ENCODE assay signal across 16 cellular contexts in the genomic region with DNA sequence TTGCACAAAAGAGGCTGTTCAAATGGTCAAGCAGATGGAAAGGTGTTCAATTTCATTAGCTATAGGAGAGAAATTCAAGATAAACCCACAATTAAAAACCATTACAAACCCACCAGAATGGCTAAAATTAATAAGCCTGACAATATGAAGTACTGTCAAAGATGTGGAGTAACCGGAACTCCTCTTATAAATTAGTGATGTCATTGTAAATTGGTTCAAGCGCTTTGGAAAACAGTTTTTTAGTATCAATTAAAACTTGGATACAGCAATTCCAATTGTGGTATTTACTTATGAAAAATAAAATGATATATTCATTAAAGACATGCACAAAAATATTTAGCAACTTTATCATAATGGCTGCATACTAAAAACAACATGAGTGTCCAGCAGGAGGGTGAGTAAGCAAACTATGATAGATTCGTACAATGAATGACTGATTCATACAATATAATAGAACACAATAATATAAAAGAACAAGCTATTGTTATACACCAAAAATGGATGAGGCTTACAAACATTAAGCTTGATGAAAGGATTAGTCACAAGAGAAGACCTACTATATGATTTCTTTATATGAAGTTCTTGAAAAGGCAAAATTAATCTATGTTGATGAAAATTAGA. TPM values are rescaled to one million over a fixed set of nuclear protein-coding genes. Genes with fewer than 3 reads are reported as not detected.
DNase-seq lines count a peak whose midpoint lies in the region; ATAC-seq, FAIRE-seq and TF ChIP-seq lines count a peak whose summit lies in the region.
"Had no signal": no experiment of that assay in that cellular context is flagged by ENCODE, and none has a peak within 500 bp of the region (broad histone marks: within the 10 kb centered on the region; RNA-seq: fewer than 3 reads in every experiment).

No MANE protein-coding gene starts in this region.

- POLR2A ChIA-PET in PC-3 (lab: Charles Lee; ENCODE audit: unreplicated experiment) (no interaction called here), endothelial cell of umbilical vein (lab: Charles Lee) (no interaction called here)

- H2AFZ ChIP-seq in GM23248 (no peak overlapping the region), PC-3 (ENCODE audit: low read length) (no peak overlapping the region), endothelial cell of umbilical vein (ENCODE audit: low read depth, low read length) (no peak overlapping the region)

- no peaks in the 10 kb centered on the region for H3K9me1 ChIP-seq in endothelial cell of umbilical vein (replicated peaks; ENCODE audit: control insufficient read depth, extremely low read depth, insufficient read depth, low read length)

- no peak for FAIRE-seq in endothelial cell of umbilical vein (lab: Jason Lieb, UNC)
- FAIRE-seq: A204.1, H1 had no signal

- DNase-seq in GM23248 (peak; percentile 4), PC-3 (peak; percentile 23), endothelial cell of umbilical vein (ENCODE audit: low read depth, low spot score) (no peak), AG08395 (ENCODE audit: low spot score) (no peak), NCI-H69 (lab: John Stamatoyannopoulos, UW) (no peak), Kasumi-1 (lab: John Stamatoyannopoulos, UW) (no peak)
- DNase-seq: ACHN; AML-193; CD4-positive, alpha-beta T cell; DMS153; DMS79; GF-D8; H9 had no signal

- intact Hi-C loops in PC-3 (cut with micrococcal nuclease) = no loop called here
- intact Hi-C loops in endothelial cell of umbilical vein (cut with micrococcal nuclease) = loop anchor here (2.0 kb wide), 1 partner anchor 18 kb away; no protein-coding TSS in a partner anchor

- H3K4me1 ChIP-seq in GM23248 (ENCODE audit: insufficient read depth) = no peaks in the 10 kb centered on the region
- no peaks in the 10 kb centered on the region for H3K4me1 ChIP-seq in PC-3 (ENCODE audit: insufficient read depth, low read length)
- no peaks in the 10 kb centered on the region for H3K4me1 ChIP-seq in endothelial cell of umbilical vein (ENCODE audit: control insufficient read depth, extremely low read depth, insufficient read depth, low read length)

- H3K9ac ChIP-seq in GM23248 (no peak overlapping the region), PC-3 (ENCODE audit: low read length) (no peak overlapping the region), endothelial cell of umbilical vein (replicated peaks; ENCODE audit: extremely low read depth, insufficient read depth, low read length) (no peak overlapping the region)

- no peak overlapping the region for H3K4me3 ChIP-seq in GM23248
- H3K4me3 ChIP-seq in PC-3 (ENCODE audit: low read length) = no peak overlapping the region
- H3K4me3 ChIP-seq in endothelial cell of umbilical vein (replicated peaks in 1 of 3; ENCODE audit: insufficient read depth in 1 of 3, low read depth in 1 of 3, low read length in 3 of 3) = no peak overlapping the region

- H3K27me3 ChIP-seq in GM23248 (replicated peaks; ENCODE audit: insufficient read depth) (no peaks in the 10 kb centered on the region), PC-3 (ENCODE audit: low read length) (no peaks in the 10 kb centered on the region), endothelial cell of umbilical vein (ENCODE audit: control insufficient read depth in 2 of 2, insufficient read depth in 2 of 2, low read length in 2 of 2) (no peaks in the 10 kb centered on the region)

- peak; percentile 46; the same call in 1 of the 2 replicates for ATAC-seq in PC-3

- no TSS peak for BruUV-seq in PC-3 (replicated peaks; lab: Mats Ljungman, UMichigan)
- no TSS peak for BruUV-seq in endothelial cell of umbilical vein (replicated peaks; lab: Mats Ljungman, UMichigan)

- in situ Hi-C loops in GM23248 (cut with MboI) = no loop called here

- dilution Hi-C loops in endothelial cell of umbilical vein (cut with MboI; ENCODE audit: extremely low pct_ligation_motif_present, low sequenced_read_pairs) = no loop called here

- H4K20me1 ChIP-seq in GM23248 (ENCODE audit: insufficient read depth) = no peaks in the 10 kb centered on the region
- H4K20me1 ChIP-seq in PC-3 (ENCODE audit: low read length) = no peaks in the 10 kb centered on the region
- no peaks in the 10 kb centered on the region for H4K20me1 ChIP-seq in endothelial cell of umbilical vein (replicated peaks; ENCODE audit: control insufficient read depth, extremely low read depth, insufficient read depth, low read length)

- no peaks in the 10 kb centered on the region for H3K9me3 ChIP-seq in GM23248 (ENCODE audit: low read depth)
- no peaks in the 10 kb centered on the region for H3K9me3 ChIP-seq in PC-3 (ENCODE audit: low read length)
- H3K9me3 ChIP-seq in endothelial cell of umbilical vein (replicated peaks; ENCODE audit: control insufficient read depth, insufficient read depth, low read length) = no peaks in the 10 kb centered on the region

- no peaks in the 10 kb centered on the region for H3K9me2 ChIP-seq in GM23248 (ENCODE audit: insufficient read depth)
- no peaks in the 10 kb centered on the region for H3K9me2 ChIP-seq in PC-3 (replicated peaks; ENCODE audit: low read length)

- H3F3A ChIP-seq in GM23248 (ENCODE audit: insufficient read depth) = no peaks in the 10 kb centered on the region
- H3F3A ChIP-seq in PC-3 (ENCODE audit: low read length, unreplicated experiment) = no peaks in the 10 kb centered on the region

- H3K27ac ChIP-seq in GM23248 (no peak overlapping the region), PC-3 (ENCODE audit: low read length) (no peak overlapping the region), endothelial cell of umbilical vein (ENCODE audit: insufficient read depth, low read depth, low read length) (no peak overlapping the region)
- H3K27ac ChIP-seq: C4-2B had no signal

- H3K4me2 ChIP-seq in GM23248 (ENCODE audit: unreplicated experiment) = no peak overlapping the region
- H3K4me2 ChIP-seq in PC-3 (ENCODE audit: low read length) = no peak overlapping the region
- H3K4me2 ChIP-seq in endothelial cell of umbilical vein (ENCODE audit: insufficient read depth, low read length) = no peak overlapping the region

- TF ChIP-seq CTCF in PC-3 (conservative IDR thresholded peaks at IDR 0.05; ENCODE audit: low read depth, low read length) = no peak
- no peak for TF ChIP-seq CTCF in endothelial cell of umbilical vein (IDR thresholded peaks at IDR 0.05; ENCODE audit: extremely low read depth in 1 of 2, insufficient read depth in 1 of 2, low read depth in 1 of 2, low read length in 2 of 2)

- H3K36me3 ChIP-seq in GM23248 (ENCODE audit: low read depth) (no peaks in the 10 kb centered on the region), PC-3 (ENCODE audit: low read depth, low read length) (no peaks in the 10 kb centered on the region), endothelial cell of umbilical vein (ENCODE audit: control insufficient read depth in 2 of 2, extremely low read depth in 1 of 2, insufficient read depth in 2 of 2, low read length in 2 of 2) (no peaks in the 10 kb centered on the region)

- 82 to 86% methylated on average over 3 of the region's 3 CpGs for WGBS in GM23248 (ENCODE audit: low coverage in 1 of 2, low lambda C conversion rate in 2 of 2, missing lambda C conversion rate in 2 of 2), 2 experiments

- TF ChIP-seq POLR2A in endothelial cell of umbilical vein (IDR thresholded peaks at IDR 0.05; ENCODE audit: low read depth, low read length) = no peak

- CTCF ChIA-PET in PC-3 (lab: Charles Lee) = no interaction called here
- CTCF ChIA-PET in endothelial cell of umbilical vein (lab: Charles Lee) = interaction anchor here (1.1 to 1.8 kb wide), 6 partner anchors 11 to 501 kb away, joined by 3 to 8 read pairs (median 4); no protein-coding TSS in a partner anchor

- H3K79me2 ChIP-seq in GM23248 (ENCODE audit: insufficient read depth) = no peaks in the 10 kb centered on the region
- H3K79me2 ChIP-seq in PC-3 (ENCODE audit: low read length) = no peaks in the 10 kb centered on the region
- H3K79me2 ChIP-seq in endothelial cell of umbilical vein (ENCODE audit: control insufficient read depth, insufficient read depth, low read length) = no peaks in the 10 kb centered on the region

TF ChIP-seq in endothelial cell of umbilical vein, 7 proteins besides CTCF, POLR2A, EP300 and RAD21:
- TF ChIP-seq EZH2 (IDR thresholded peaks at IDR 0.05; ENCODE audit: borderline replicate concordance, low read depth, low read length, severe bottlenecking) (no peak), FOS (IDR thresholded peaks at IDR 0.05; ENCODE audit: borderline replicate concordance, insufficient read depth, low read length) (peak; percentile 62)

RNA-seq across cellular contexts. Expression of gene FGGY, which starts 38.4 kb away (rescaled TPM):
- total RNA-seq in GM23248 (2014; rRNA removed; shearing (Covaris generic)) = 11.4 and 16.9 TPM in 2 replicates
- 12.8 and 16.4 TPM in 2 replicates for polyA plus RNA-seq in GM23248 (2016; fragmentation: Nextera tagmentation; extraction: Ambion mirVana)
- total RNA-seq in PC-3 (2014; rRNA removed) = 7.4 and 10.1 TPM in 2 replicates
- total RNA-seq in endothelial cell of umbilical vein = 5.6 and 8.3 TPM in 2 replicates
- polyA plus RNA-seq in endothelial cell of umbilical vein = 4.8 and 6.4 TPM in 2 replicates
- polyA plus RNA-seq in endothelial cell of umbilical vein (2011; cell fraction: cytosol; rRNA removed) = 4.6 and 5.4 TPM in 2 replicates
- polyA plus RNA-seq in endothelial cell of umbilical vein (2011; cell fraction: nucleus; rRNA removed) = 7.8 and 7.9 TPM in 2 replicates
- 2.7 and 4.0 TPM in 2 replicates for polyA plus RNA-seq in endothelial cell of umbilical vein (2012)
- 18.0 and 20.4 TPM in 2 replicates for polyA minus RNA-seq in endothelial cell of umbilical vein
- polyA minus RNA-seq in endothelial cell of umbilical vein (2011; cell fraction: cytosol; rRNA and poly(A)+ RNA removed) = 8.5 TPM
- 23.9 and 31.1 TPM in 2 replicates for polyA minus RNA-seq in endothelial cell of umbilical vein (2011; cell fraction: nucleus; rRNA and poly(A)+ RNA removed)

Comparison
In these comparisons a context has a peak if more than half of its experiments do, and no peak if none do; other contexts are left out.
1. DNase-seq: peak in GM23248 (single experiment) and PC-3 (single experiment); none in endothelial cell of umbilical vein (single experiment), AG08395 (single experiment), NCI-H69 (single experiment) and Kasumi-1 (0 of 2).